32 cellular contexts compared by ENCODE assay signal in the genomic region with DNA sequence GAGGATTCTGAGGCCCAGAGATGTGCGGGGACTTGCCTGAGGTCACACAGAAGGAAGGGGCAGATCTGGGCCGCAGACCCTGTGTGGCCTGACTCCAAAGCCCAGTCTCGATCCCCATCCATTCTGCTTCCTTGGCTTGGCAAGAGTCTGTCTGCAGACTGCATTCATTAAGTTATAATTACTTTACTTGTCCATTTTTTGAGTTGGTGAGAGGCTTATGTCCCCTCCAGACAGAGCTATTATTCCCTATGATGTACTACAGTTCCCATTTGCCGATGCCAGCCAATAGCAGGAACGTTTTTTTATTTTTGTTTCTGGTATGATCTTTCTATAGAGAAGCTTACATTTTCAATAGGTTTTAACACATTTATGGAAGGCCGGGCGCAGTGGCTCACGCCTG.
"Had no signal": no experiment of that assay in that cellular context is flagged by ENCODE, and none has a peak within 500 bp of the region (broad histone marks: within the 10 kb centered on the region; RNA-seq: fewer than 3 reads in every experiment).

No MANE protein-coding gene starts in this region.

- H3K4me2 ChIP-seq: neural progenitor cell, smooth muscle cell had no signal

- H2AFZ ChIP-seq: neural progenitor cell, parathyroid adenoma had no signal

- H3K4me3 Mint-ChIP-seq: naive thymus-derived CD4-positive, alpha-beta T cell; natural killer cell; nephron; neural progenitor cell; stimulated activated memory B cell treated with anti-CD40 and anti-IgM and Interleukin-4, amounts not matched to agents 10 μg/mL and 1 μg/mL and 100 μg/mL, for 72 hours; stimulated activated naive CD8-positive, alpha-beta T cell treated with anti-CD3 and anti-CD28 coated beads, Interleukin-15, amount 100 ng/mL, for 72 hours; type B pancreatic cell had no signal

- H3K9me3 Mint-ChIP-seq: naive thymus-derived CD4-positive, alpha-beta T cell; natural killer cell; nephron; neural progenitor cell; stimulated activated memory B cell treated with anti-CD40 and anti-IgM and Interleukin-4, amounts not matched to agents 10 μg/mL and 1 μg/mL and 100 μg/mL, for 72 hours; stimulated activated naive CD8-positive, alpha-beta T cell treated with anti-CD3 and anti-CD28 coated beads, Interleukin-15, amount 100 ng/mL, for 72 hours; type B pancreatic cell had no signal

- H3K4me3 ChIP-seq: neural progenitor cell, ovary, psoas muscle, skin epidermis, smooth muscle cell, spleen, suprapubic skin, testis, thyroid gland, transverse colon, upper lobe of right lung, uterus had no signal

- H3K27me3 Mint-ChIP-seq: progenitor cell of endocrine pancreas, type B pancreatic cell had no signal

- H3K79me2 ChIP-seq: parathyroid adenoma had no signal

- ATAC-seq: naive thymus-derived CD4-positive, alpha-beta T cell; natural killer cell; right cardiac atrium; sciatic nerve; stimulated activated memory B cell treated with anti-CD40 and anti-IgM and Interleukin-4, amounts not matched to agents 10 μg/mL and 1 μg/mL and 100 μg/mL, for 72 hours; stimulated activated naive CD8-positive, alpha-beta T cell treated with anti-CD3 and anti-CD28 coated beads, Interleukin-15, amount 100 ng/mL, for 72 hours; stimulated activated naive CD8-positive, alpha-beta T cell treated with anti-CD3 and anti-CD28 coated beads, Interleukin-15, Interleukin-2, amounts not matched to agents 100 U/mL and 50 U/mL, for 24 hours; upper lobe of right lung had no signal

- H3K36me3 ChIP-seq: neural progenitor cell, ovary, uterus had no signal

- H3K4me1 Mint-ChIP-seq: naive thymus-derived CD4-positive, alpha-beta T cell; natural killer cell; nephron; neural progenitor cell; stimulated activated naive CD8-positive, alpha-beta T cell treated with anti-CD3 and anti-CD28 coated beads, Interleukin-15, amount 100 ng/mL, for 72 hours had no signal

- DNase-seq: naive thymus-derived CD4-positive, alpha-beta T cell; natural killer cell; occipital lobe; ovary; posterior cingulate gyrus; psoas muscle; right cardiac atrium; spleen; stimulated activated CD4-positive, alpha-beta T cell treated with anti-CD3 and anti-CD28 coated beads, Interleukin-12 subunit alpha, Interleukin-12 subunit beta, amount 100 ng/mL, for 4 hours; stimulated activated CD4-positive, alpha-beta T cell treated with anti-CD3 and anti-CD28 coated beads, Interleukin-1b, Interleukin-23, amount 100 ng/mL, for 48 hours; stimulated activated CD4-positive, alpha-beta T cell treated with anti-CD3 and anti-CD28 coated beads, Interleukin-4, amount 100 ng/mL, for 1 hour; stimulated activated CD4-positive, alpha-beta T cell treated with anti-CD3 and anti-CD28 coated beads, Interleukin-4, amount 100 ng/mL, for 4 hours; stimulated activated CD8-positive, alpha-beta memory T cell treated with anti-CD3 and anti-CD28 coated beads, Interleukin-4, amount 100 ng/mL, for 48 hours; stimulated activated naive CD4-positive, alpha-beta T cell; stimulated activated naive CD8-positive, alpha-beta T cell treated with anti-CD3 and anti-CD28 coated beads, Interleukin-15, amount 100 ng/mL, for 72 hours; stimulated activated naive CD8-positive, alpha-beta T cell treated with anti-CD3 and anti-CD28 coated beads, Interleukin-15, Interleukin-2, amounts not matched to agents 100 U/mL and 50 U/mL, for 24 hours; substantia nigra; testis; thyroid gland; transverse colon; upper lobe of right lung; uterus had no signal

- H3K27me3 ChIP-seq: neural progenitor cell, ovary, spleen, suprapubic skin, testis, thyroid gland, transverse colon, upper lobe of right lung, uterus had no signal

- H3K27ac ChIP-seq: neural progenitor cell, ovary, parathyroid adenoma, psoas muscle, skin epidermis, spleen, suprapubic skin, testis, thyroid gland, transverse colon, upper lobe of right lung, uterus had no signal

- H3K27ac Mint-ChIP-seq: naive thymus-derived CD4-positive, alpha-beta T cell; natural killer cell; nephron; neural progenitor cell; progenitor cell of endocrine pancreas; stimulated activated memory B cell treated with anti-CD40 and anti-IgM and Interleukin-4, amounts not matched to agents 10 μg/mL and 1 μg/mL and 100 μg/mL, for 72 hours had no signal

- H3K9me3 ChIP-seq: ovary, psoas muscle, spleen, suprapubic skin, testis, thyroid gland, transverse colon, upper lobe of right lung, uterus had no signal

- H3K4me1 ChIP-seq: neural progenitor cell, parathyroid adenoma, psoas muscle, suprapubic skin, testis, thyroid gland, transverse colon, upper lobe of right lung, uterus had no signal

- H3K36me3 Mint-ChIP-seq: naive thymus-derived CD4-positive, alpha-beta T cell; natural killer cell; stimulated activated memory B cell treated with anti-CD40 and anti-IgM and Interleukin-4, amounts not matched to agents 10 μg/mL and 1 μg/mL and 100 μg/mL, for 72 hours had no signal

- H3K9ac ChIP-seq: neural progenitor cell, parathyroid adenoma had no signal
